Comparison of ENCODE assay signal across 8 cellular contexts in the genomic region with DNA sequence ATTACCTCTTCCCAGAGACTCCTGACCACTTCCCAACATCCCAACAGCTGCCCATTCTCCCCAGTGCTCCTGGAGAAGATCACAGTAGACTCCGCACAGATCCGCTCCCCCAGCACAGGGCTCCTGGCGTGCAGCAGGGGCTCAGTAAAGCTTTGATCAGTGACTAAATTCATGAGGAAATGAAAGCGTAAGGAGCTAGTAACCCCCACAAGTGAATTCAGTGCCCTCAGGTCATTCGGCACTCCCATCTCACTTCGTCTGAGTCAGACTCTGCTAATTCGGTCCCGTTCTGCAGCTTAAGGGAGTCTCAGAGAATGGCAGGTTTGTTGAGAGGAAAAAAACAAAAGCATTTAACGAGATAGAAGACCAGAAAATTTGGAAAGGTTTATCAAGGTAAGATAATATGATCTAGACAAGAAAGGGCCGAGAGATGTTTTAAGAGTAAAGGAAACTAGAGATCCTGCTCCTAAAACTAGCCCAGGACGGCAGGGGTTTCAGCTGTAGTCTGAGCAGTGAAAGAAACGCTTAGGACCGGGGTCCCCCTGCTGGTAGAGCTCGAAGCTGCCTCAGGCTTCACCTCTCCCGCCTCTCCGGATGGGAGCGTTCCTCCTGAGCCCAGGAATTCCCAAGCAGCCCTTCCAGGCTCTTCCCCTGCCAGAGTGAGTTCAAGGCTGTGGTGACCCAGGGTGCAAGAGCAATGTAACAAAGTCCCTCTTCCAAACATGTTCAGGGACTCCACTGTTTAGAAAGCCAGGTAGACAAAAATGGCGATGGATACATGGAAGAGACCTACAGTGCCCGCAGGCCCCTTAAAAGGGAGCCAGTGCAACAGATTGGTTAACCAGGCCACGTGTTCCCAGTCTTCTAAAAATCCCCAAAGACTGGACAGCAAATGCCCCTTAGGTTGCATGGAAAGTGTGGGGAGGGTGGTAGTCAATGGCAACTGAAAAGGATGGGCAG.
DNase-seq lines count a peak whose midpoint lies in the region; ATAC-seq and TF ChIP-seq lines count a peak whose summit lies in the region.

No MANE protein-coding gene starts in this region.

- H3K4me3 Mint-ChIP-seq in WTC11: peak overlapping the region; percentile 52
- no peak overlapping the region for H3K4me3 Mint-ChIP-seq in naive thymus-derived CD8-positive, alpha-beta T cell

- H3K9me3 Mint-ChIP-seq in WTC11: peaks cover 5% of the 10 kb centered on the region; the same call in 1 of the 2 replicates
- H3K9me3 Mint-ChIP-seq in naive thymus-derived CD8-positive, alpha-beta T cell: no peaks in the 10 kb centered on the region

- DNase-seq in AG04449 (ENCODE audit: low read depth, low spot score) (no peak), NCI-H1048 (lab: John Stamatoyannopoulos, UW) (peak; percentile 52), WTC11 (ENCODE audit: low spot score) (peak; percentile 92), germinal center (ENCODE audit: low spot score) (peak; percentile 60), nucleus accumbens (lab: John Stamatoyannopoulos, UW) (peak in 51 of 56 donors; percentile 16 to 92 (median 65))
- no peak for DNase-seq in naive thymus-derived CD8-positive, alpha-beta T cell

- POLR2A ChIA-PET in AG04449 (lab: Yijun Ruan, JAX): no interaction called here
- POLR2A ChIA-PET in WTC11 (lab: Charles Lee): interaction anchor here (0.6 to 0.9 kb wide), 2 partner anchors 73 to 93 kb away, joined by 3 to 5 read pairs; no protein-coding TSS in a partner anchor
- POLR2A ChIA-PET in naive thymus-derived CD8-positive, alpha-beta T cell (lab: Charles Lee): no interaction called here

- ATAC-seq in HG02642 (IDR thresholded peaks at IDR 0.05; ENCODE audit: poor library complexity, unreplicated experiment) (peak; percentile 84), WTC11 (peak; percentile 97)
- ATAC-seq in naive thymus-derived CD8-positive, alpha-beta T cell: no peak

- TF ChIP-seq CTCF in AG04449 (IDR thresholded peaks at IDR 0.05; ENCODE audit: insufficient read depth, low read length, missing control alignments) (peak; percentile 79), GM12873 (IDR thresholded peaks at IDR 0.05; ENCODE audit: insufficient read depth, low read depth, low read length, missing control alignments) (peak; percentile 86), WTC11 (IDR thresholded peaks at IDR 0.05) (peak; percentile 81)

- H3K27me3 Mint-ChIP-seq in WTC11 (ENCODE audit: low read depth): no peaks in the 10 kb centered on the region
- peaks cover 19 to 47% (median 22%) of the 10 kb centered on the region in 5 donors for H3K27me3 Mint-ChIP-seq in naive thymus-derived CD8-positive, alpha-beta T cell

- 0 out of 2 replicates have a peak overlapping the region, but pooled peaks have one; percentile 4 for H3K27ac Mint-ChIP-seq in WTC11
- no peak overlapping the region for H3K27ac Mint-ChIP-seq in naive thymus-derived CD8-positive, alpha-beta T cell

- no peak overlapping the region for H3K4me3 ChIP-seq in AG04449 (ENCODE audit: low read depth, low read length)

- no peaks in the 10 kb centered on the region for H3K36me3 Mint-ChIP-seq in WTC11
- H3K36me3 Mint-ChIP-seq in naive thymus-derived CD8-positive, alpha-beta T cell: no peaks in the 10 kb centered on the region

- peaks cover 23% of the 10 kb centered on the region for H3K4me1 Mint-ChIP-seq in WTC11
- H3K4me1 Mint-ChIP-seq in naive thymus-derived CD8-positive, alpha-beta T cell: peaks cover 0 to 9% (median 5%) of the 10 kb centered on the region in 4 donors

- CTCF ChIA-PET in AG04449 (lab: Yijun Ruan, JAX): interaction anchor here (1.5 kb wide), 1 partner anchor 1697 kb away, joined by 9 read pairs; no protein-coding TSS in a partner anchor
- CTCF ChIA-PET in WTC11 (lab: Charles Lee): interaction anchor here (0.6 to 2.1 kb wide), 38 partner anchors 9 to 898 kb away, joined by 3 to 46 read pairs (median 4); partner anchors contain the start of gene DNER

TF ChIP-seq in WTC11, 78 proteins besides CTCF, POLR2A, EP300 and RAD21:
- TF ChIP-seq JUN (CRISPR knock-in tag; IDR thresholded peaks at IDR 0.05) (no peak), TCF7 (CRISPR knock-in tag; IDR thresholded peaks at IDR 0.05; ENCODE audit: low read depth) (no peak)

Comparison
In these comparisons a context has a peak if more than half of its experiments do, and no peak if none do; other contexts are left out.
1. DNase-seq: peak in NCI-H1048 (single experiment), WTC11 (single experiment), germinal center (single experiment) and nucleus accumbens (51 of 56); none in AG04449 (single experiment) and naive thymus-derived CD8-positive, alpha-beta T cell (0 of 10).
2. ATAC-seq: peak in HG02642 (single experiment) and WTC11 (single experiment); none in naive thymus-derived CD8-positive, alpha-beta T cell (0 of 2).
3. Peak in every context shown above with its lines, with median percentiles within 50 percentile points of each other: CTCF ChIP-seq.